1 cellular context compared by ENCODE assay signal in genomic region chr3:46875560-46875959, GRCh38.
TF ChIP-seq lines count a peak whose summit lies in the region.

No MANE protein-coding gene starts in this region.

TF ChIP-seq in HEK293, 187 proteins besides CTCF, POLR2A, EP300 and RAD21 (continued from another document):
- TF ChIP-seq ZNF121 (tag by site-specific recombination; IDR thresholded peaks at IDR 0.05) = no peak
- no peak for TF ChIP-seq ZEB2 (tag by site-specific recombination; IDR thresholded peaks at IDR 0.05)
- peak; percentile 58; the same call in 1 of the 2 replicates for TF ChIP-seq EGR2 (tag by site-specific recombination; IDR thresholded peaks at IDR 0.05; ENCODE audit: low read depth)
- TF ChIP-seq ZNF114 (tag by site-specific recombination; IDR thresholded peaks at IDR 0.05) = no peak
- no peak for TF ChIP-seq ZBTB1 (tag by site-specific recombination; IDR thresholded peaks at IDR 0.05)
- no peak for TF ChIP-seq ZNF501 (tag by site-specific recombination; IDR thresholded peaks at IDR 0.05)
- no peak for TF ChIP-seq ZNF626 (tag by site-specific recombination; IDR thresholded peaks at IDR 0.05)
- no peak for TF ChIP-seq ZNF433 (tag by site-specific recombination; IDR thresholded peaks at IDR 0.05; ENCODE audit: low read depth)
- no peak for TF ChIP-seq SP3 (tag by site-specific recombination; IDR thresholded peaks at IDR 0.05)
- TF ChIP-seq, protein P1, sequence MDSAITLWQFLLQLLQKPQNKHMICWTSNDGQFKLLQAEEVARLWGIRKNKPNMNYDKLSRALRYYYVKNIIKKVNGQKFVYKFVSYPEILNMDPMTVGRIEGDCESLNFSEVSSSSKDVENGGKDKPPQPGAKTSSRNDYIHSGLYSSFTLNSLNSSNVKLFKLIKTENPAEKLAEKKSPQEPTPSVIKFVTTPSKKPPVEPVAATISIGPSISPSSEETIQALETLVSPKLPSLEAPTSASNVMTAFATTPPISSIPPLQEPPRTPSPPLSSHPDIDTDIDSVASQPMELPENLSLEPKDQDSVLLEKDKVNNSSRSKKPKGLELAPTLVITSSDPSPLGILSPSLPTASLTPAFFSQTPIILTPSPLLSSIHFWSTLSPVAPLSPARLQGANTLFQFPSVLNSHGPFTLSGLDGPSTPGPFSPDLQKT (IDR thresholded peaks at IDR 0.05; ENCODE audit: borderline replicate concordance, low read depth, low read length) = no peak
- TF ChIP-seq ZNF623 (tag by site-specific recombination; IDR thresholded peaks at IDR 0.05) = no peak
- TF ChIP-seq ZNF776 (tag by site-specific recombination; IDR thresholded peaks at IDR 0.05; ENCODE audit: borderline replicate concordance) = no peak
